ENCODE assay signal across 9 cellular contexts in genomic region chr11:128476729-128477128, GRCh38.
DNase-seq lines count a peak whose midpoint lies in the region; ATAC-seq and TF ChIP-seq lines count a peak whose summit lies in the region.
"Had no signal": no experiment of that assay in that cellular context is flagged by ENCODE, and none has a peak within 500 bp of the region (broad histone marks: within the 10 kb centered on the region; RNA-seq: fewer than 3 reads in every experiment).

No MANE protein-coding gene starts in this region.

- peak overlapping the region; percentile 34 for H3K27ac ChIP-seq in hepatocyte

- no peak overlapping the region for H2AFZ ChIP-seq in hepatocyte

- H3K4me3 ChIP-seq in hepatocyte = no peak overlapping the region

- peaks cover 23% of the 10 kb centered on the region for H3K4me1 ChIP-seq in hepatocyte (ENCODE audit: insufficient read depth)

- H4K20me1 ChIP-seq in hepatocyte (ENCODE audit: insufficient read depth, poor library complexity, severe bottlenecking) = no peaks in the 10 kb centered on the region

- H3K9me2 ChIP-seq in hepatocyte (replicated peaks; ENCODE audit: insufficient read depth) = no peaks in the 10 kb centered on the region

- no peaks in the 10 kb centered on the region for H3K9me3 ChIP-seq in hepatocyte (ENCODE audit: low read depth)

- H3K27me3 ChIP-seq in hepatocyte = no peaks in the 10 kb centered on the region

- TF ChIP-seq CTCF in hepatocyte (IDR thresholded peaks at IDR 0.05; ENCODE audit: poor library complexity) = no peak

- H3K4me2 ChIP-seq in hepatocyte = no peak overlapping the region

- H3K36me3 ChIP-seq in hepatocyte (replicated peaks; ENCODE audit: insufficient read depth, low read depth) = no peaks in the 10 kb centered on the region

- ATAC-seq in SK-N-SH treated with all-trans-retinoic acid at 6 μM for 48 hours = no peak
- peak; percentile 21 for ATAC-seq in stimulated activated naive CD8-positive, alpha-beta T cell treated with anti-CD3 and anti-CD28 coated beads, Interleukin-15, Interleukin-2, amounts not matched to agents 100 U/mL and 50 U/mL, for 24 hours
- ATAC-seq in GM21529 (IDR thresholded peaks at IDR 0.05; ENCODE audit: unreplicated experiment) = no peak
- no peak for ATAC-seq in GM19467 (IDR thresholded peaks at IDR 0.05; ENCODE audit: unreplicated experiment)

- peak; percentile 60 for DNase-seq in activated T-cell treated with anti-CD3 and anti-CD28 coated beads, Interleukin-2, amount 50 U/mL, for 1 hour
- peak; percentile 62 for DNase-seq in hepatocyte (ENCODE audit: low spot score)
- DNase-seq in stimulated activated naive CD8-positive, alpha-beta T cell treated with anti-CD3 and anti-CD28 coated beads, Interleukin-15, Interleukin-2, amounts not matched to agents 100 U/mL and 50 U/mL, for 24 hours = peak; percentile 61
- no peak for DNase-seq in NCI-H1105 treated with DMSO at 0.1 percent for 48 hours (lab: John Stamatoyannopoulos, UW)
- DNase-seq: glutamatergic neuron, substantia nigra had no signal

- 43% methylated on average over 7 of the region's 7 CpGs for WGBS in hepatocyte (ENCODE audit: low lambda C conversion rate, missing lambda C conversion rate)

- H3K79me2 ChIP-seq in hepatocyte = peaks cover 17% of the 10 kb centered on the region

TF ChIP-seq in SK-N-SH treated with all-trans-retinoic acid at 6 μM for 48 hours, 23 proteins besides CTCF, POLR2A, EP300 and RAD21:
- 0 out of 2 replicates have a peak, but pooled peaks have one; percentile 27 for TF ChIP-seq ZFP3 (CRISPR knock-in tag; IDR thresholded peaks at IDR 0.05)
- no peak for TF ChIP-seq OSR1 (CRISPR knock-in tag; IDR thresholded peaks at IDR 0.05)
- no peak for TF ChIP-seq ZFP30 (CRISPR knock-in tag; IDR thresholded peaks at IDR 0.05)
- no peak for TF ChIP-seq ESRRG (CRISPR knock-in tag; IDR thresholded peaks at IDR 0.05)
- TF ChIP-seq ISL1 (CRISPR knock-in tag; IDR thresholded peaks at IDR 0.05) = peak; percentile 59
- no peak for TF ChIP-seq PPARA (CRISPR knock-in tag; IDR thresholded peaks at IDR 0.05; ENCODE audit: borderline replicate concordance)
- no peak for TF ChIP-seq RARB (CRISPR knock-in tag; IDR thresholded peaks at IDR 0.05)
